Comparison of ENCODE assay signal across 8 cellular contexts in the genomic region with DNA sequence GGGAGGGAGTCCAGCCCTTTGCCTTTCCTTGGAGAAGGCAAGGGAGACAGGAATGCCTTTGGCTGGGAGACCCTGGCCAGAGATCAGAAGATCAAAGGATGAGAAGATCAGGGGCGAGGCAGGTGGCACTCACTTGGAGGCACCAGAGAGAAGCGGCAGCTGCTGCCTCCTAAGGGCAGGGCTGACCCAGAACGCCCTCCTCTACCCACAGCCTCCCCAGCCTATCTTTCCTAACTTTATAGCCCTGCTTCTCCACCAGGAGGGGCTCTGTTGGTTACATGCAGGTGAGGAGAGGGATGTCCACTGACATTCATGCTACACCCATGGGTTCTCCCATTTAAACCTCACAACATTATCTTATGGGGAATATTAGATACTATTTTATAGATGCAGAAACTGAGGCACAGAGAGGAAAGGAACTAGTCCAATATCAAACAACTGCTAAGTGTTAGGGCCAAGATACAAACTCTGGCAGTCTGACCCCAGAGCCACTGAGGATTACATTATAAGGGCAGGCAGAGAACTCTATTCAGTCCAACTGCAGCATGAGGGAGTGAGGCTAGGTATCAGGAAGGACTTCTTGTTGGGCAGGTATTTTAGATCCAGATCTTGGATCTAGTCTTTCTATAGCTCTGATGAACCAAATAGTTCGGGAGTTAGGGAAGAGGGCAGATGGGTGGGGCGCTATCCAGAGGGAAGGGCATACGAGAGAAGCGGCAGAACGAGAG. TPM values are rescaled to one million over a fixed set of nuclear protein-coding genes. Genes with fewer than 3 reads are reported as not detected.
DNase-seq lines count a peak whose midpoint lies in the region; ATAC-seq and TF ChIP-seq lines count a peak whose summit lies in the region.

No MANE protein-coding gene starts in this region.

- peak overlapping the region; percentile 80 for H3K4me3 Mint-ChIP-seq in glutamatergic neuron (ENCODE audit: unreplicated experiment)
- H3K4me3 Mint-ChIP-seq in stimulated activated naive CD8-positive, alpha-beta T cell treated with anti-CD3 and anti-CD28 coated beads, Interleukin-15, amount 100 ng/mL, for 72 hours: peak overlapping the region; percentile 36 to 58

- DNase-seq in activated CD4-positive, alpha-beta T cell treated with anti-CD3 and anti-CD28 coated beads for 48 hours: peak; percentile 18
- DNase-seq in activated CD4-positive, alpha-beta T cell treated with anti-CD3 and anti-CD28 coated beads for 1 hour: no peak
- peak; percentile 35 for DNase-seq in OCI-M1 (lab: John Stamatoyannopoulos, UW)
- no peak for DNase-seq in glutamatergic neuron
- DNase-seq in stimulated activated naive CD8-positive, alpha-beta T cell treated with anti-CD3 and anti-CD28 coated beads, Interleukin-15, amount 100 ng/mL, for 72 hours: no peak
- DNase-seq in NCI-H345 (lab: John Stamatoyannopoulos, UW): no peak

- H3K36me3 Mint-ChIP-seq in glutamatergic neuron (ENCODE audit: unreplicated experiment): peaks cover 11% of the 10 kb centered on the region

- no peak overlapping the region for H3K27ac Mint-ChIP-seq in glutamatergic neuron (ENCODE audit: unreplicated experiment)
- no peak overlapping the region for H3K27ac Mint-ChIP-seq in stimulated activated naive CD8-positive, alpha-beta T cell treated with anti-CD3 and anti-CD28 coated beads, Interleukin-15, amount 100 ng/mL, for 72 hours

- ATAC-seq in stimulated activated naive CD8-positive, alpha-beta T cell treated with anti-CD3 and anti-CD28 coated beads, Interleukin-15, amount 100 ng/mL, for 72 hours: peak; percentile 56
- no peak for ATAC-seq in HG02678 (IDR thresholded peaks at IDR 0.05; ENCODE audit: unreplicated experiment)
- ATAC-seq in HG03469 (IDR thresholded peaks at IDR 0.05; ENCODE audit: unreplicated experiment): no peak

- no peak for TF ChIP-seq CTCF in glutamatergic neuron (IDR thresholded peaks at IDR 0.05; ENCODE audit: partially characterized antibody, unreplicated experiment)

- H3K4me1 Mint-ChIP-seq in glutamatergic neuron (ENCODE audit: low read depth, unreplicated experiment): no peaks in the 10 kb centered on the region
- peaks cover 15% of the 10 kb centered on the region for H3K4me1 Mint-ChIP-seq in stimulated activated naive CD8-positive, alpha-beta T cell treated with anti-CD3 and anti-CD28 coated beads, Interleukin-15, amount 100 ng/mL, for 72 hours

- peaks cover 4% of the 10 kb centered on the region for H3K9me3 Mint-ChIP-seq in glutamatergic neuron (ENCODE audit: unreplicated experiment)
- H3K9me3 Mint-ChIP-seq in stimulated activated naive CD8-positive, alpha-beta T cell treated with anti-CD3 and anti-CD28 coated beads, Interleukin-15, amount 100 ng/mL, for 72 hours: no peaks in the 10 kb centered on the region

- peaks cover 31% of the 10 kb centered on the region for H3K27me3 Mint-ChIP-seq in glutamatergic neuron (ENCODE audit: unreplicated experiment)
- peaks cover 82% of the 10 kb centered on the region for H3K27me3 Mint-ChIP-seq in stimulated activated naive CD8-positive, alpha-beta T cell treated with anti-CD3 and anti-CD28 coated beads, Interleukin-15, amount 100 ng/mL, for 72 hours

RNA-seq across cellular contexts. Expression of a gene that starts 19.9 kb away (rescaled TPM):
- total RNA-seq in glutamatergic neuron (ENCODE audit: unreplicated experiment): 0.37 TPM

RNA-seq across cellular contexts. Expression of a gene that starts 53.1 kb away (rescaled TPM):
- total RNA-seq in glutamatergic neuron (ENCODE audit: unreplicated experiment): not detected

Comparison
In these comparisons a context has a peak if more than half of its experiments do, and no peak if none do; other contexts are left out.
1. DNase-seq: peak in activated CD4-positive, alpha-beta T cell treated with anti-CD3 and anti-CD28 coated beads for 48 hours (single experiment) and OCI-M1 (single experiment); none in activated CD4-positive, alpha-beta T cell treated with anti-CD3 and anti-CD28 coated beads for 1 hour (single experiment), glutamatergic neuron (single experiment), stimulated activated naive CD8-positive, alpha-beta T cell treated with anti-CD3 and anti-CD28 coated beads, Interleukin-15, amount 100 ng/mL, for 72 hours (0 of 2) and NCI-H345 (single experiment).